25 cellular contexts compared by ENCODE assay signal in the genomic region with DNA sequence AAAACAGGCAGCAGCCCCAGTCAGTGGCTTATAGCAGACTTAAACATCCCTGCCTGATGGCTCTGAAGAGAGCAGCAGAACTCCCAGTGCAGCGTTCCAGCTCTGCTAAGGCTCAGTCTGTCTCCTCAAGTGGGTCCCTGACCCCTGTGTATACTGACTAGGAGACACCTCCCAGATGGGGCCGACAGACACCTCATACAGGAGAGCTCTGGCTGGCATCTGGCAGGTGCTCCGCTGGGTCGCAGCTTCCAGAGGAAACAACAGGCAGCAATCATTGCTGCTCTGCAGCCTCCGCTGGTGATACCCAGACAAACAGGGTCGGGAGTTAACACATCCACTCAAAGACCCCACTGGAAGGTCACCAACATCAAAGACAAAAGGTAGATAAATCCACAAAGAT.
"Had no signal": no experiment of that assay in that cellular context is flagged by ENCODE, and none has a peak within 500 bp of the region (broad histone marks: within the 10 kb centered on the region; RNA-seq: fewer than 3 reads in every experiment).

No MANE protein-coding gene starts in this region.

- H3K9me3 Mint-ChIP-seq: natural killer cell treated with Interleukin-12 subunit alpha and Interleukin-12 subunit beta and Interleukin-15 and Interleukin-18, amount 100 ng/mL, for 72 hours had no signal

- H3K36me3 ChIP-seq: left ventricle myocardium inferior, right atrium auricular region, right lobe of liver, stomach, thyroid gland, transverse colon, upper lobe of right lung had no signal

- H3K4me3 Mint-ChIP-seq: immature natural killer cell; mesothelial cell of epicardium; naive B cell; natural killer cell treated with Interleukin-12 subunit alpha and Interleukin-12 subunit beta and Interleukin-15 and Interleukin-18, amount 100 ng/mL, for 72 hours; stimulated activated memory B cell treated with anti-CD40 and anti-IgM and Interleukin-4, amounts not matched to agents 10 μg/mL and 1 μg/mL and 100 μg/mL, for 72 hours had no signal

- H3K27ac ChIP-seq: left ventricle myocardium inferior, parathyroid adenoma, right atrium auricular region, right lobe of liver, stomach, testis, thyroid gland, transverse colon, upper lobe of right lung had no signal

- H3K4me3 ChIP-seq: left ventricle myocardium inferior, lung, right atrium auricular region, right lobe of liver, smooth muscle cell, stomach, testis, thyroid gland, transverse colon, upper lobe of right lung had no signal

- H3K4me1 ChIP-seq: parathyroid adenoma, right atrium auricular region, right lobe of liver, stomach, testis, thyroid gland, transverse colon had no signal

- H3K27me3 Mint-ChIP-seq: naive B cell; natural killer cell treated with Interleukin-12 subunit alpha and Interleukin-12 subunit beta and Interleukin-15 and Interleukin-18, amount 100 ng/mL, for 72 hours; progenitor cell of endocrine pancreas; stimulated activated memory B cell treated with anti-CD40 and anti-IgM and Interleukin-4, amounts not matched to agents 10 μg/mL and 1 μg/mL and 100 μg/mL, for 72 hours had no signal

- H3K4me2 ChIP-seq: smooth muscle cell had no signal

- H3K9ac ChIP-seq: parathyroid adenoma had no signal

- H3K27me3 ChIP-seq: right atrium auricular region, right lobe of liver, stomach, testis, thyroid gland, transverse colon, upper lobe of right lung had no signal

- H3K27ac Mint-ChIP-seq: progenitor cell of endocrine pancreas; stimulated activated memory B cell treated with anti-CD40 and anti-IgM and Interleukin-4, amounts not matched to agents 10 μg/mL and 1 μg/mL and 100 μg/mL, for 72 hours had no signal

- DNase-seq: hypothalamus; immature natural killer cell; left ventricle myocardium inferior; naive B cell; stimulated activated CD4-positive, alpha-beta T cell treated with anti-CD3 and anti-CD28 coated beads, Interleukin-1b, Interleukin-23, amount 100 ng/mL, for 48 hours; stimulated activated CD4-positive, alpha-beta T cell treated with anti-CD3 and anti-CD28 coated beads, Interleukin-2, amount 100 ng/mL, for 48 hours; stimulated activated CD4-positive, alpha-beta T cell treated with anti-CD3 and anti-CD28 coated beads, Interleukin-4, amount 100 ng/mL, for 4 hours; stimulated activated CD8-positive, alpha-beta memory T cell treated with anti-CD3 and anti-CD28 coated beads, Interleukin-4, amount 100 ng/mL, for 48 hours; stimulated activated naive CD8-positive, alpha-beta T cell treated with anti-CD3 and anti-CD28 coated beads, Interleukin-15, Interleukin-2, amounts not matched to agents 100 U/mL and 50 U/mL, for 24 hours; stomach; testis; transverse colon; upper lobe of right lung had no signal

- FAIRE-seq: islet of Langerhans, urothelium cell line had no signal

- H2AFZ ChIP-seq: parathyroid adenoma had no signal

- ATAC-seq: natural killer cell treated with Interleukin-12 subunit alpha and Interleukin-12 subunit beta and Interleukin-15 and Interleukin-18, amount 100 ng/mL, for 72 hours; right lobe of liver; stimulated activated memory B cell treated with anti-CD40 and anti-IgM and Interleukin-4, amounts not matched to agents 10 μg/mL and 1 μg/mL and 100 μg/mL, for 72 hours; stimulated activated naive CD8-positive, alpha-beta T cell treated with anti-CD3 and anti-CD28 coated beads, Interleukin-15, Interleukin-2, amounts not matched to agents 100 U/mL and 50 U/mL, for 24 hours; upper lobe of right lung had no signal

- H3K9me3 ChIP-seq: right lobe of liver, testis, thyroid gland, transverse colon, upper lobe of right lung had no signal
